Comparison of ENCODE assay signal across 26 cellular contexts in the genomic region with DNA sequence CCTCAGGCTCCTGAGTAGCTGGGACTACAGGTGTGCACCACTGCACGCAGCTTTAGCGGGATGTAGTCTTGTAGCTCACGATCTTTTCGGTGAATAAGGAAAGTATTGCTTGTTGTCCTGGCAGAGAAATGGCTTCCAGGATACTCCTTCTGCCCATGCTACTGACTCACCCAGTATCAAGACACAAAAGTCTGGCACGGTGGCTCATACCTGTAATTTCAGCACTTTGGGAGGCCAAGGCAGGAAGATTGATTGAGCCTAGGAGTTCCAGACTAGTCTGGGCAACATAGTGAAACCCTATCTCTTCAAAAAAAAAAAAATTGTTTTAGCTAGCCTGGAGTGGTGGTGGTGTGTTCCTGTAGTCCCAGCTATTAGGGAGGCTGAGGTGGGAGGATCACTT. TPM values are rescaled to one million over a fixed set of nuclear protein-coding genes. Genes with fewer than 3 reads are reported as not detected.
A peak's percentile ranks its signal among the peaks of the same experiment; 100 is the strongest.
DNase-seq lines count a peak whose midpoint lies in the region; ATAC-seq, FAIRE-seq and TF ChIP-seq lines count a peak whose summit lies in the region.
"Had no signal": no experiment of that assay in that cellular context is flagged by ENCODE, and none has a peak within 500 bp of the region (broad histone marks: within the 10 kb centered on the region; RNA-seq: fewer than 3 reads in every experiment).

No MANE protein-coding gene starts in this region.

- H2AK5ac ChIP-seq in neuronal stem cell (ENCODE audit: low read depth, low read length) = no peak overlapping the region

- no peak overlapping the region for H4K8ac ChIP-seq in neuronal stem cell (ENCODE audit: low read depth, low read length)

- H3K4me1 ChIP-seq in RWPE2 (ENCODE audit: insufficient read depth, poor library complexity, severe bottlenecking) = no peaks in the 10 kb centered on the region
- peaks cover 0 to 3% of the 10 kb centered on the region in 2 donors for H3K4me1 ChIP-seq in esophagus (ENCODE audit: control insufficient read depth in 2 of 2, insufficient read depth in 2 of 2, low read length in 1 of 2)
- H3K4me1 ChIP-seq in neuronal stem cell (ENCODE audit: control insufficient read depth in 2 of 2, insufficient read depth in 1 of 2, low read depth in 1 of 2, low read length in 2 of 2) = peaks cover 8 to 12% of the 10 kb centered on the region in 2 donors
- H3K4me1 ChIP-seq in pancreas = no peaks in the 10 kb centered on the region
- no peaks in the 10 kb centered on the region for H3K4me1 ChIP-seq in right lobe of liver
- H3K4me1 ChIP-seq: A549, BE2C had no signal

- H3K79me1 ChIP-seq in neuronal stem cell (ENCODE audit: low read depth, low read length) = no peaks in the 10 kb centered on the region

- no peak overlapping the region for H3K14ac ChIP-seq in neuronal stem cell (ENCODE audit: low read length)

- no peak overlapping the region for H3K9ac ChIP-seq in neuronal stem cell (ENCODE audit: low read depth, low read length, poor library complexity)
- H3K9ac ChIP-seq: BLaER1 treated with 17β-estradiol and CSF1 and Interleukin-3, amounts not matched to agents 10 nM and 100 nM; GM23248 had no signal

- H3K27me3 ChIP-seq in RWPE2 (ENCODE audit: insufficient read depth, poor library complexity, severe bottlenecking) = no peaks in the 10 kb centered on the region
- no peaks in the 10 kb centered on the region for H3K27me3 ChIP-seq in bronchial epithelial cell (ENCODE audit: control insufficient read depth, insufficient read depth, low read length)
- no peaks in the 10 kb centered on the region for H3K27me3 ChIP-seq in esophagus (ENCODE audit: control insufficient read depth in 1 of 2, insufficient read depth in 2 of 2, low read length in 2 of 2)
- H3K27me3 ChIP-seq in neuronal stem cell (ENCODE audit: control insufficient read depth in 3 of 3, insufficient read depth in 3 of 3, low read depth in 1 of 3, low read length in 3 of 3) = no peaks in the 10 kb centered on the region
- H3K27me3 ChIP-seq in pancreas = no peaks in the 10 kb centered on the region
- no peaks in the 10 kb centered on the region for H3K27me3 ChIP-seq in right lobe of liver
- H3K27me3 ChIP-seq: BE2C; BLaER1 treated with 17β-estradiol and CSF1 and Interleukin-3, amounts not matched to agents 10 nM and 100 nM had no signal

- no peak overlapping the region for H2AFZ ChIP-seq in neuronal stem cell (ENCODE audit: low read length)
- H2AFZ ChIP-seq: GM23248 had no signal

- H2BK5ac ChIP-seq in neuronal stem cell (ENCODE audit: low read length) = no peak overlapping the region

- no peak overlapping the region for H4K91ac ChIP-seq in neuronal stem cell (ENCODE audit: low read depth, low read length, poor library complexity)

- intact Hi-C loops in pancreas (cut with DNase I) (no loop called here), right lobe of liver (cut with DNase I) (no loop called here)

- no peak overlapping the region for H3K4ac ChIP-seq in neuronal stem cell (ENCODE audit: low read length)

- FAIRE-seq in bronchial epithelial cell (lab: Jason Lieb, UNC) (no peak), pancreas (lab: Jason Lieb, UNC) (no peak)
- FAIRE-seq: A549, D721Med, GM12878, GM19239 had no signal

- no peak overlapping the region for H2BK15ac ChIP-seq in neuronal stem cell (ENCODE audit: low read length)

- H3K27ac ChIP-seq in RWPE2 (ENCODE audit: poor library complexity, severe bottlenecking) (no peak overlapping the region), esophagus (ENCODE audit: low read depth in 2 of 2, low read length in 1 of 2) (peak overlapping the region; percentile 30 to 35), neuronal stem cell (replicated peaks; ENCODE audit: low read length) (no peak overlapping the region), pancreas (no peak overlapping the region), right lobe of liver (no peak overlapping the region)
- H3K27ac ChIP-seq: BLaER1 treated with 17β-estradiol and CSF1 and Interleukin-3, amounts not matched to agents 10 nM and 100 nM; GM23248 had no signal

- 85 to 89% methylated on average over 5 of the region's 5 CpGs for WGBS in esophagus, 2 donors
- no CpG with 5 or more reads among the region's 5 CpGs for WGBS in neuronal stem cell (ENCODE audit: extremely low coverage in 2 of 2, insufficient read length in 2 of 2, insufficient replicate concordance in 1 of 2), 2 donors
- 87% methylated on average over 5 of the region's 5 CpGs for WGBS in pancreas, 2 donors
- 100% methylated on average over 3 of the region's 5 CpGs for WGBS in right lobe of liver (ENCODE audit: insufficient coverage, low coverage, low lambda C conversion rate, missing lambda C conversion rate)

- no peak overlapping the region for H3K23ac ChIP-seq in neuronal stem cell (ENCODE audit: low read depth, low read length, poor library complexity)

- H3K9me3 ChIP-seq in RWPE2 (ENCODE audit: severe bottlenecking) = no peaks in the 10 kb centered on the region
- H3K9me3 ChIP-seq in esophagus (ENCODE audit: control insufficient read depth in 2 of 2, insufficient read depth in 1 of 2, low read depth in 1 of 2, low read length in 1 of 2) = no peaks in the 10 kb centered on the region
- no peaks in the 10 kb centered on the region for H3K9me3 ChIP-seq in neuronal stem cell (replicated peaks in 1 of 2; ENCODE audit: control insufficient read depth in 2 of 2, insufficient read depth in 1 of 2, low read depth in 1 of 2, low read length in 2 of 2)
- no peaks in the 10 kb centered on the region for H3K9me3 ChIP-seq in pancreas
- no peaks in the 10 kb centered on the region for H3K9me3 ChIP-seq in right lobe of liver
- H3K9me3 ChIP-seq: A549, BE2C had no signal

- H3K36me3 ChIP-seq in RWPE2 (ENCODE audit: low read depth) (no peaks in the 10 kb centered on the region), bronchial epithelial cell (ENCODE audit: control insufficient read depth, insufficient read depth, low read length) (no peaks in the 10 kb centered on the region), esophagus (ENCODE audit: control insufficient read depth in 2 of 2, insufficient read depth in 2 of 2, low read length in 1 of 2) (no peaks in the 10 kb centered on the region), neuronal stem cell (replicated peaks in 1 of 2; ENCODE audit: control insufficient read depth in 2 of 2, insufficient read depth in 2 of 2, low read length in 2 of 2) (no peaks in the 10 kb centered on the region), pancreas (no peaks in the 10 kb centered on the region), right lobe of liver (no peaks in the 10 kb centered on the region)
- H3K36me3 ChIP-seq: BE2C; BLaER1 treated with 17β-estradiol and CSF1 and Interleukin-3, amounts not matched to agents 10 nM and 100 nM had no signal

- H3K4me3 ChIP-seq in RWPE2 (ENCODE audit: severe bottlenecking) (no peak overlapping the region), bronchial epithelial cell (ENCODE audit: low read depth, low read length) (no peak overlapping the region), esophagus (ENCODE audit: low read depth in 1 of 2, low read length in 2 of 2) (no peak overlapping the region), neuronal stem cell (ENCODE audit: low read length in 2 of 2) (no peak overlapping the region), pancreas (no peak overlapping the region), right lobe of liver (no peak overlapping the region)
- H3K4me3 ChIP-seq: A549; BLaER1 treated with 17β-estradiol and CSF1 and Interleukin-3, amounts not matched to agents 10 nM and 100 nM; GM12878; GM23248 had no signal

- H2BK12ac ChIP-seq in neuronal stem cell (ENCODE audit: low read length) = no peak overlapping the region

- no peak overlapping the region for H3K4me2 ChIP-seq in neuronal stem cell (ENCODE audit: insufficient read depth, low read length, poor library complexity, severe bottlenecking)
- H3K4me2 ChIP-seq: A549; BLaER1 treated with 17β-estradiol and CSF1 and Interleukin-3, amounts not matched to agents 10 nM and 100 nM had no signal

- no peak for TF ChIP-seq POLR2A in right lobe of liver (IDR thresholded peaks at IDR 0.05)

- H3K18ac ChIP-seq in neuronal stem cell (ENCODE audit: low read length) = no peak overlapping the region

- TF ChIP-seq CTCF in RWPE2 (IDR thresholded peaks at IDR 0.05; ENCODE audit: poor library complexity, severe bottlenecking) (no peak), bronchial epithelial cell (IDR thresholded peaks at IDR 0.05; ENCODE audit: insufficient read depth, low read length, severe bottlenecking) (no peak), pancreas (IDR thresholded peaks at IDR 0.05) (no peak), right lobe of liver (IDR thresholded peaks at IDR 0.05) (no peak)

- ATAC-seq in RWPE2 (ENCODE audit: low read depth) (peak; percentile 19; the same call in 2 of the 3 replicates), pancreas (no peak), HG03432 (IDR thresholded peaks at IDR 0.05; ENCODE audit: unreplicated experiment) (no peak), right lobe of liver (no peak)
- ATAC-seq: A549, GM12878, HCT116 had no signal

- DNase-seq in RWPE2 (ENCODE audit: low spot score) (no peak), bronchial epithelial cell (ENCODE audit: low read depth) (peak; percentile 44), neuronal stem cell (ENCODE audit: low spot score) (no peak), NCI-H1694 (lab: John Stamatoyannopoulos, UW) (no peak), pancreas (no peak), right lobe of liver (no peak)
- DNase-seq: 8988T; ACHN; AML-193; BE2C; CD4-positive, alpha-beta T cell; CD8-positive, alpha-beta memory T cell; DMS 273 treated with DMSO at 0.1 percent for 48 hours; DMS79; EL; GDM1; GM23248; H9 had no signal

- H2BK120ac ChIP-seq in neuronal stem cell (ENCODE audit: low read depth, low read length) = peak overlapping the region; percentile 7

RNA-seq across cellular contexts. Expression of a gene that starts 40.9 kb away (rescaled TPM):
- 9.7 and 25.2 TPM in 2 replicates for total RNA-seq in bronchial epithelial cell
- polyA plus RNA-seq in esophagus = 10 to 100 TPM; 17.9 to 28.3 TPM
- 46.5 TPM for polyA plus RNA-seq in neuronal stem cell (2013, experiment 1 of 2)
- 48.5 TPM for polyA plus RNA-seq in neuronal stem cell (2013, experiment 2 of 2)
- 10 to 100 TPM in 3 of 6 donors, 1 to 10 TPM in 3; 7.4 to 28.2 (median 9.6) TPM for total RNA-seq in pancreas
- 1 to 10 TPM; 5.1 to 7.7 TPM for polyA plus RNA-seq in pancreas
- total RNA-seq in right lobe of liver = 10 to 100 TPM in 5 of 6 experiments, 1 to 10 TPM in 1; 9.5 to 32.6 (median 15.5) TPM

RNA-seq across cellular contexts. Expression of a gene that starts 58.0 kb away (rescaled TPM):
- total RNA-seq in bronchial epithelial cell = 1.6 and 4.6 TPM in 2 replicates
- polyA plus RNA-seq in esophagus = 10 to 100 TPM; 11.5 to 16.6 TPM
- polyA plus RNA-seq in neuronal stem cell (2013, experiment 1 of 2) = 2.9 TPM
- polyA plus RNA-seq in neuronal stem cell (2013, experiment 2 of 2) = 2.7 TPM
- 1 to 10 TPM; 4.8 to 8.1 (median 5.9) TPM for total RNA-seq in pancreas
- polyA plus RNA-seq in pancreas = 1 to 10 TPM; 9.9 TPM
- 10 to 100 TPM in 3 of 6 experiments, 1 to 10 TPM in 3; 6.8 to 10.6 (median 9.6) TPM for total RNA-seq in right lobe of liver

Comparison
In these comparisons a context has a peak if more than half of its experiments do, and no peak if none do; other contexts are left out.
1. H3K27ac ChIP-seq: peak in esophagus (2 of 2); none in RWPE2 (single experiment), neuronal stem cell (single experiment), pancreas (0 of 4) and right lobe of liver (0 of 3).